1 cellular context compared by ENCODE assay signal in the genomic region with DNA sequence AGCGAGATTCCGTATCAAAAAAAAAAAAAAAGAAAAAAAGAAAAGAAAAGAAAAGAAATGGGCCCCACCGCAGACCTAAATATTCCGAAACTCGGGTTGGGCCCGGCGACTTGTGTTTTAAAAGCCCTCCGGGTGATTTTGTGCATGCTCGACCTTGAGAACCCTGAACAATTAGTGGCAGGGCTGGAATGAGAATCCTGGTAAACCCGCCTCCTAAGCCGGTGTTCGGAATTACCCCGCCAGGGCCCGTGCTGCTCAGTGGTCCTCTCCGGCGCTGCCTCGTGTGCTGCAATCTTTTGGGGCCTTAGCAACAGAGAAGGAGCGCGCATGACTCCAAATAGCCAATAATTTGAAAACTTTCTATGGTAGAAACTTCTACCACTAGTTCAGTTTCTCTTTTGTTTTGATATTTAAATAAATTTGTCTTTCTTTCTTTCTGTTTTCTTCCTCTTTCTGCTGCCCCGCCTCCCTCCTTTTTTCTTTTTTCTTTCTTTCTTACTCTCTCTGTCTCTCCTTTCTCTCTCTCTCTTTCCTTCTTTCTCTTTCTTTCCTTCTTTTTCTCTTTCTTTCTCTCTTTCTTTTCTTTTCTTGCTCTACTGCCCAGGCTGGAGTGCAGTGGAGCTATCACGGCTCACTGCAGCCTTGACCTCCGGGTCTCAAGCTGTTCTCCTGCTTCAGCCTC.
TF ChIP-seq lines count a peak whose summit lies in the region.

No MANE protein-coding gene starts in this region.

TF ChIP-seq in HepG2, 621 proteins besides CTCF, POLR2A, EP300 and RAD21:
- TF ChIP-seq ZNF430 (CRISPR knock-in tag; IDR thresholded peaks at IDR 0.05), result no peak
- TF ChIP-seq, protein P1, sequence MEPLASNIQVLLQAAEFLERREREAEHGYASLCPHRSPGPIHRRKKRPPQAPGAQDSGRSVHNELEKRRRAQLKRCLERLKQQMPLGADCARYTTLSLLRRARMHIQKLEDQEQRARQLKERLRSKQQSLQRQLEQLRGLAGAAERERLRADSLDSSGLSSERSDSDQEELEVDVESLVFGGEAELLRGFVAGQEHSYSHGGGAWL (CRISPR knock-in tag; IDR thresholded peaks at IDR 0.05), result no peak
- TF ChIP-seq, protein P2, sequence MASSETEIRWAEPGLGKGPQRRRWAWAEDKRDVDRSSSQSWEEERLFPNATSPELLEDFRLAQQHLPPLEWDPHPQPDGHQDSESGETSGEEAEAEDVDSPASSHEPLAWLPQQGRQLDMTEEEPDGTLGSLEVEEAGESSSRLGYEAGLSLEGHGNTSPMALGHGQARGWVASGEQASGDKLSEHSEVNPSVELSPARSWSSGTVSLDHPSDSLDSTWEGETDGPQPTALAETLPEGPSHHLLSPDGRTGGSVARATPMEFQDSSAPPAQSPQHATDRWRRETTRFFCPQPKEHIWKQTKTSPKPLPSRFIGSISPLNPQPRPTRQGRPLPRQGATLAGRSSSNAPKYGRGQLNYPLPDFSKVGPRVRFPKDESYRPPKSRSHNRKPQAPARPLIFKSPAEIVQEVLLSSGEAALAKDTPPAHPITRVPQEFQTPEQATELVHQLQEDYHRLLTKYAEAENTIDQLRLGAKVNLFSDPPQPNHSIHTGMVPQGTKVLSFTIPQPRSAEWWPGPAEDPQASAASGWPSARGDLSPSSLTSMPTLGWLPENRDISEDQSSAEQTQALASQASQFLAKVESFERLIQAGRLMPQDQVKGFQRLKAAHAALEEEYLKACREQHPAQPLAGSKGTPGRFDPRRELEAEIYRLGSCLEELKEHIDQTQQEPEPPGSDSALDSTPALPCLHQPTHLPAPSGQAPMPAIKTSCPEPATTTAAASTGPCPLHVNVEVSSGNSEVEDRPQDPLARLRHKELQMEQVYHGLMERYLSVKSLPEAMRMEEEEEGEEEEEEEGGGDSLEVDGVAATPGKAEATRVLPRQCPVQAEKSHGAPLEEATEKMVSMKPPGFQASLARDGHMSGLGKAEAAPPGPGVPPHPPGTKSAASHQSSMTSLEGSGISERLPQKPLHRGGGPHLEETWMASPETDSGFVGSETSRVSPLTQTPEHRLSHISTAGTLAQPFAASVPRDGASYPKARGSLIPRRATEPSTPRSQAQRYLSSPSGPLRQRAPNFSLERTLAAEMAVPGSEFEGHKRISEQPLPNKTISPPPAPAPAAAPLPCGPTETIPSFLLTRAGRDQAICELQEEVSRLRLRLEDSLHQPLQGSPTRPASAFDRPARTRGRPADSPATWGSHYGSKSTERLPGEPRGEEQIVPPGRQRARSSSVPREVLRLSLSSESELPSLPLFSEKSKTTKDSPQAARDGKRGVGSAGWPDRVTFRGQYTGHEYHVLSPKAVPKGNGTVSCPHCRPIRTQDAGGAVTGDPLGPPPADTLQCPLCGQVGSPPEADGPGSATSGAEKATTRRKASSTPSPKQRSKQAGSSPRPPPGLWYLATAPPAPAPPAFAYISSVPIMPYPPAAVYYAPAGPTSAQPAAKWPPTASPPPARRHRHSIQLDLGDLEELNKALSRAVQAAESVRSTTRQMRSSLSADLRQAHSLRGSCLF (CRISPR knock-in tag; IDR thresholded peaks at IDR 0.05; ENCODE audit: borderline replicate concordance), result no peak
- no peak for TF ChIP-seq ZNF883 (CRISPR knock-in tag; IDR thresholded peaks at IDR 0.05; ENCODE audit: not compliant biosample characterization)
- no peak for TF ChIP-seq TCF12 (IDR thresholded peaks at IDR 0.05)
- no peak for TF ChIP-seq TCF12 (CRISPR knock-in tag; IDR thresholded peaks at IDR 0.05)
- TF ChIP-seq HNF4A (CRISPR knock-in tag; IDR thresholded peaks at IDR 0.05), result no peak
- TF ChIP-seq ZKSCAN1 (IDR thresholded peaks at IDR 0.05; ENCODE audit: low read length), result no peak
- no peak for TF ChIP-seq ZNF33B (CRISPR knock-in tag; IDR thresholded peaks at IDR 0.05)
- TF ChIP-seq ZMAT3 (CRISPR knock-in tag; conservative IDR thresholded peaks at IDR 0.05), result no peak
TF ChIP-seq in HepG2: peak in this region for 0.
